ENCODE assay signal across 1 cellular context in genomic region chr11:58446294-58446693, GRCh38.
TF ChIP-seq lines count a peak whose summit lies in the region.

No MANE protein-coding gene starts in this region.

TF ChIP-seq in K562, 482 proteins besides CTCF, POLR2A, EP300 and RAD21 (continued from another document):
- TF ChIP-seq, protein P1, sequence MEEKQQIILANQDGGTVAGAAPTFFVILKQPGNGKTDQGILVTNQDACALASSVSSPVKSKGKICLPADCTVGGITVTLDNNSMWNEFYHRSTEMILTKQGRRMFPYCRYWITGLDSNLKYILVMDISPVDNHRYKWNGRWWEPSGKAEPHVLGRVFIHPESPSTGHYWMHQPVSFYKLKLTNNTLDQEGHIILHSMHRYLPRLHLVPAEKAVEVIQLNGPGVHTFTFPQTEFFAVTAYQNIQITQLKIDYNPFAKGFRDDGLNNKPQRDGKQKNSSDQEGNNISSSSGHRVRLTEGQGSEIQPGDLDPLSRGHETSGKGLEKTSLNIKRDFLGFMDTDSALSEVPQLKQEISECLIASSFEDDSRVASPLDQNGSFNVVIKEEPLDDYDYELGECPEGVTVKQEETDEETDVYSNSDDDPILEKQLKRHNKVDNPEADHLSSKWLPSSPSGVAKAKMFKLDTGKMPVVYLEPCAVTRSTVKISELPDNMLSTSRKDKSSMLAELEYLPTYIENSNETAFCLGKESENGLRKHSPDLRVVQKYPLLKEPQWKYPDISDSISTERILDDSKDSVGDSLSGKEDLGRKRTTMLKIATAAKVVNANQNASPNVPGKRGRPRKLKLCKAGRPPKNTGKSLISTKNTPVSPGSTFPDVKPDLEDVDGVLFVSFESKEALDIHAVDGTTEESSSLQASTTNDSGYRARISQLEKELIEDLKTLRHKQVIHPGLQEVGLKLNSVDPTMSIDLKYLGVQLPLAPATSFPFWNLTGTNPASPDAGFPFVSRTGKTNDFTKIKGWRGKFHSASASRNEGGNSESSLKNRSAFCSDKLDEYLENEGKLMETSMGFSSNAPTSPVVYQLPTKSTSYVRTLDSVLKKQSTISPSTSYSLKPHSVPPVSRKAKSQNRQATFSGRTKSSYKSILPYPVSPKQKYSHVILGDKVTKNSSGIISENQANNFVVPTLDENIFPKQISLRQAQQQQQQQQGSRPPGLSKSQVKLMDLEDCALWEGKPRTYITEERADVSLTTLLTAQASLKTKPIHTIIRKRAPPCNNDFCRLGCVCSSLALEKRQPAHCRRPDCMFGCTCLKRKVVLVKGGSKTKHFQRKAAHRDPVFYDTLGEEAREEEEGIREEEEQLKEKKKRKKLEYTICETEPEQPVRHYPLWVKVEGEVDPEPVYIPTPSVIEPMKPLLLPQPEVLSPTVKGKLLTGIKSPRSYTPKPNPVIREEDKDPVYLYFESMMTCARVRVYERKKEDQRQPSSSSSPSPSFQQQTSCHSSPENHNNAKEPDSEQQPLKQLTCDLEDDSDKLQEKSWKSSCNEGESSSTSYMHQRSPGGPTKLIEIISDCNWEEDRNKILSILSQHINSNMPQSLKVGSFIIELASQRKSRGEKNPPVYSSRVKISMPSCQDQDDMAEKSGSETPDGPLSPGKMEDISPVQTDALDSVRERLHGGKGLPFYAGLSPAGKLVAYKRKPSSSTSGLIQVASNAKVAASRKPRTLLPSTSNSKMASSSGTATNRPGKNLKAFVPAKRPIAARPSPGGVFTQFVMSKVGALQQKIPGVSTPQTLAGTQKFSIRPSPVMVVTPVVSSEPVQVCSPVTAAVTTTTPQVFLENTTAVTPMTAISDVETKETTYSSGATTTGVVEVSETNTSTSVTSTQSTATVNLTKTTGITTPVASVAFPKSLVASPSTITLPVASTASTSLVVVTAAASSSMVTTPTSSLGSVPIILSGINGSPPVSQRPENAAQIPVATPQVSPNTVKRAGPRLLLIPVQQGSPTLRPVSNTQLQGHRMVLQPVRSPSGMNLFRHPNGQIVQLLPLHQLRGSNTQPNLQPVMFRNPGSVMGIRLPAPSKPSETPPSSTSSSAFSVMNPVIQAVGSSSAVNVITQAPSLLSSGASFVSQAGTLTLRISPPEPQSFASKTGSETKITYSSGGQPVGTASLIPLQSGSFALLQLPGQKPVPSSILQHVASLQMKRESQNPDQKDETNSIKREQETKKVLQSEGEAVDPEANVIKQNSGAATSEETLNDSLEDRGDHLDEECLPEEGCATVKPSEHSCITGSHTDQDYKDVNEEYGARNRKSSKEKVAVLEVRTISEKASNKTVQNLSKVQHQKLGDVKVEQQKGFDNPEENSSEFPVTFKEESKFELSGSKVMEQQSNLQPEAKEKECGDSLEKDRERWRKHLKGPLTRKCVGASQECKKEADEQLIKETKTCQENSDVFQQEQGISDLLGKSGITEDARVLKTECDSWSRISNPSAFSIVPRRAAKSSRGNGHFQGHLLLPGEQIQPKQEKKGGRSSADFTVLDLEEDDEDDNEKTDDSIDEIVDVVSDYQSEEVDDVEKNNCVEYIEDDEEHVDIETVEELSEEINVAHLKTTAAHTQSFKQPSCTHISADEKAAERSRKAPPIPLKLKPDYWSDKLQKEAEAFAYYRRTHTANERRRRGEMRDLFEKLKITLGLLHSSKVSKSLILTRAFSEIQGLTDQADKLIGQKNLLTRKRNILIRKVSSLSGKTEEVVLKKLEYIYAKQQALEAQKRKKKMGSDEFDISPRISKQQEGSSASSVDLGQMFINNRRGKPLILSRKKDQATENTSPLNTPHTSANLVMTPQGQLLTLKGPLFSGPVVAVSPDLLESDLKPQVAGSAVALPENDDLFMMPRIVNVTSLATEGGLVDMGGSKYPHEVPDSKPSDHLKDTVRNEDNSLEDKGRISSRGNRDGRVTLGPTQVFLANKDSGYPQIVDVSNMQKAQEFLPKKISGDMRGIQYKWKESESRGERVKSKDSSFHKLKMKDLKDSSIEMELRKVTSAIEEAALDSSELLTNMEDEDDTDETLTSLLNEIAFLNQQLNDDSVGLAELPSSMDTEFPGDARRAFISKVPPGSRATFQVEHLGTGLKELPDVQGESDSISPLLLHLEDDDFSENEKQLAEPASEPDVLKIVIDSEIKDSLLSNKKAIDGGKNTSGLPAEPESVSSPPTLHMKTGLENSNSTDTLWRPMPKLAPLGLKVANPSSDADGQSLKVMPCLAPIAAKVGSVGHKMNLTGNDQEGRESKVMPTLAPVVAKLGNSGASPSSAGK (IDR thresholded peaks at IDR 0.05): no peak
- TF ChIP-seq ETV1 (tag; conservative IDR thresholded peaks at IDR 0.05; ENCODE audit: low read depth) (no peak), HIVEP1 (CRISPR knock-in tag; IDR thresholded peaks at IDR 0.05) (no peak), NONO (IDR thresholded peaks at IDR 0.05; ENCODE audit: low read depth in 2 of 2, low read length in 1 of 2) (no peak), MIER1 (IDR thresholded peaks at IDR 0.05; ENCODE audit: low read depth) (no peak), MXI1 (IDR thresholded peaks at IDR 0.05; ENCODE audit: low read depth, low read length) (no peak), KLF13 (tag; IDR thresholded peaks at IDR 0.05; ENCODE audit: borderline replicate concordance, low read depth) (no peak), MEF2A (IDR thresholded peaks at IDR 0.05; ENCODE audit: control insufficient read depth, low read depth, low read length) (peak; percentile 16; the same call in 1 of the 2 replicates)
- TF ChIP-seq, protein P2, sequence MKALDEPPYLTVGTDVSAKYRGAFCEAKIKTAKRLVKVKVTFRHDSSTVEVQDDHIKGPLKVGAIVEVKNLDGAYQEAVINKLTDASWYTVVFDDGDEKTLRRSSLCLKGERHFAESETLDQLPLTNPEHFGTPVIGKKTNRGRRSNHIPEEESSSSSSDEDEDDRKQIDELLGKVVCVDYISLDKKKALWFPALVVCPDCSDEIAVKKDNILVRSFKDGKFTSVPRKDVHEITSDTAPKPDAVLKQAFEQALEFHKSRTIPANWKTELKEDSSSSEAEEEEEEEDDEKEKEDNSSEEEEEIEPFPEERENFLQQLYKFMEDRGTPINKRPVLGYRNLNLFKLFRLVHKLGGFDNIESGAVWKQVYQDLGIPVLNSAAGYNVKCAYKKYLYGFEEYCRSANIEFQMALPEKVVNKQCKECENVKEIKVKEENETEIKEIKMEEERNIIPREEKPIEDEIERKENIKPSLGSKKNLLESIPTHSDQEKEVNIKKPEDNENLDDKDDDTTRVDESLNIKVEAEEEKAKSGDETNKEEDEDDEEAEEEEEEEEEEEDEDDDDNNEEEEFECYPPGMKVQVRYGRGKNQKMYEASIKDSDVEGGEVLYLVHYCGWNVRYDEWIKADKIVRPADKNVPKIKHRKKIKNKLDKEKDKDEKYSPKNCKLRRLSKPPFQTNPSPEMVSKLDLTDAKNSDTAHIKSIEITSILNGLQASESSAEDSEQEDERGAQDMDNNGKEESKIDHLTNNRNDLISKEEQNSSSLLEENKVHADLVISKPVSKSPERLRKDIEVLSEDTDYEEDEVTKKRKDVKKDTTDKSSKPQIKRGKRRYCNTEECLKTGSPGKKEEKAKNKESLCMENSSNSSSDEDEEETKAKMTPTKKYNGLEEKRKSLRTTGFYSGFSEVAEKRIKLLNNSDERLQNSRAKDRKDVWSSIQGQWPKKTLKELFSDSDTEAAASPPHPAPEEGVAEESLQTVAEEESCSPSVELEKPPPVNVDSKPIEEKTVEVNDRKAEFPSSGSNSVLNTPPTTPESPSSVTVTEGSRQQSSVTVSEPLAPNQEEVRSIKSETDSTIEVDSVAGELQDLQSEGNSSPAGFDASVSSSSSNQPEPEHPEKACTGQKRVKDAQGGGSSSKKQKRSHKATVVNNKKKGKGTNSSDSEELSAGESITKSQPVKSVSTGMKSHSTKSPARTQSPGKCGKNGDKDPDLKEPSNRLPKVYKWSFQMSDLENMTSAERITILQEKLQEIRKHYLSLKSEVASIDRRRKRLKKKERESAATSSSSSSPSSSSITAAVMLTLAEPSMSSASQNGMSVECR (CRISPR knock-in tag; IDR thresholded peaks at IDR 0.05): no peak
- TF ChIP-seq, protein P3, sequence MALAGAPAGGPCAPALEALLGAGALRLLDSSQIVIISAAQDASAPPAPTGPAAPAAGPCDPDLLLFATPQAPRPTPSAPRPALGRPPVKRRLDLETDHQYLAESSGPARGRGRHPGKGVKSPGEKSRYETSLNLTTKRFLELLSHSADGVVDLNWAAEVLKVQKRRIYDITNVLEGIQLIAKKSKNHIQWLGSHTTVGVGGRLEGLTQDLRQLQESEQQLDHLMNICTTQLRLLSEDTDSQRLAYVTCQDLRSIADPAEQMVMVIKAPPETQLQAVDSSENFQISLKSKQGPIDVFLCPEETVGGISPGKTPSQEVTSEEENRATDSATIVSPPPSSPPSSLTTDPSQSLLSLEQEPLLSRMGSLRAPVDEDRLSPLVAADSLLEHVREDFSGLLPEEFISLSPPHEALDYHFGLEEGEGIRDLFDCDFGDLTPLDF (CRISPR knock-in tag; IDR thresholded peaks at IDR 0.05): no peak
- TF ChIP-seq, protein P4, sequence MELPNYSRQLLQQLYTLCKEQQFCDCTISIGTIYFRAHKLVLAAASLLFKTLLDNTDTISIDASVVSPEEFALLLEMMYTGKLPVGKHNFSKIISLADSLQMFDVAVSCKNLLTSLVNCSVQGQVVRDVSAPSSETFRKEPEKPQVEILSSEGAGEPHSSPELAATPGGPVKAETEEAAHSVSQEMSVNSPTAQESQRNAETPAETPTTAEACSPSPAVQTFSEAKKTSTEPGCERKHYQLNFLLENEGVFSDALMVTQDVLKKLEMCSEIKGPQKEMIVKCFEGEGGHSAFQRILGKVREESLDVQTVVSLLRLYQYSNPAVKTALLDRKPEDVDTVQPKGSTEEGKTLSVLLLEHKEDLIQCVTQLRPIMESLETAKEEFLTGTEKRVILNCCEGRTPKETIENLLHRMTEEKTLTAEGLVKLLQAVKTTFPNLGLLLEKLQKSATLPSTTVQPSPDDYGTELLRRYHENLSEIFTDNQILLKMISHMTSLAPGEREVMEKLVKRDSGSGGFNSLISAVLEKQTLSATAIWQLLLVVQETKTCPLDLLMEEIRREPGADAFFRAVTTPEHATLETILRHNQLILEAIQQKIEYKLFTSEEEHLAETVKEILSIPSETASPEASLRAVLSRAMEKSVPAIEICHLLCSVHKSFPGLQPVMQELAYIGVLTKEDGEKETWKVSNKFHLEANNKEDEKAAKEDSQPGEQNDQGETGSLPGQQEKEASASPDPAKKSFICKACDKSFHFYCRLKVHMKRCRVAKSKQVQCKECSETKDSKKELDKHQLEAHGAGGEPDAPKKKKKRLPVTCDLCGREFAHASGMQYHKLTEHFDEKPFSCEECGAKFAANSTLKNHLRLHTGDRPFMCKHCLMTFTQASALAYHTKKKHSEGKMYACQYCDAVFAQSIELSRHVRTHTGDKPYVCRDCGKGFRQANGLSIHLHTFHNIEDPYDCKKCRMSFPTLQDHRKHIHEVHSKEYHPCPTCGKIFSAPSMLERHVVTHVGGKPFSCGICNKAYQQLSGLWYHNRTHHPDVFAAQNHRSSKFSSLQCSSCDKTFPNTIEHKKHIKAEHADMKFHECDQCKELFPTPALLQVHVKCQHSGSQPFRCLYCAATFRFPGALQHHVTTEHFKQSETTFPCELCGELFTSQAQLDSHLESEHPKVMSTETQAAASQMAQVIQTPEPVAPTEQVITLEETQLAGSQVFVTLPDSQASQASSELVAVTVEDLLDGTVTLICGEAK (IDR thresholded peaks at IDR 0.05): no peak
- TF ChIP-seq, protein P4 (CRISPR knock-in tag; IDR thresholded peaks at IDR 0.05): no peak
- TF ChIP-seq, protein P5, sequence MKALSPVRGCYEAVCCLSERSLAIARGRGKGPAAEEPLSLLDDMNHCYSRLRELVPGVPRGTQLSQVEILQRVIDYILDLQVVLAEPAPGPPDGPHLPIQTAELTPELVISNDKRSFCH (CRISPR knock-in tag; IDR thresholded peaks at IDR 0.05): no peak
- TF ChIP-seq, protein P5 (tag; IDR thresholded peaks at IDR 0.05): no peak
TF ChIP-seq in K562: peak in this region for 10.
